ENCODE assay signal across 8 cellular contexts in genomic region chr3:12966847-12967750, GRCh38.
DNase-seq lines count a peak whose midpoint lies in the region; ATAC-seq and TF ChIP-seq lines count a peak whose summit lies in the region.

No MANE protein-coding gene starts in this region.

- peak; percentile 17 for ATAC-seq in CD4-positive, alpha-beta T cell (ENCODE audit: poor library complexity)
- peak; percentile 23 for ATAC-seq in GM21528 (IDR thresholded peaks at IDR 0.05; ENCODE audit: low FRiP score, unreplicated experiment)
- peak; percentile 45 for ATAC-seq in IMR-90 (ENCODE audit: low read depth)
- peak; percentile 28 for ATAC-seq in body of pancreas
- peak; percentile 15 for ATAC-seq in left lobe of liver

- H4K5ac ChIP-seq in IMR-90 (ENCODE audit: low read depth, low read length): peak overlapping the region; percentile 24; the same call in 1 of the 2 replicates

- H3K4me3 ChIP-seq in IMR-90 (ENCODE audit: insufficient read depth, low read depth, low read length) (peak overlapping the region; percentile 64), body of pancreas (peak overlapping the region; percentile 20 to 51), stomach (peak overlapping the region; percentile 60 to 92 (median 88))

- peak overlapping the region; percentile 8; the same call in 1 of the 2 replicates for H3K18ac ChIP-seq in IMR-90 (ENCODE audit: low read depth, low read length)

- H3K4me2 ChIP-seq in IMR-90 (ENCODE audit: low read depth, low read length): peak overlapping the region; percentile 92

- no peak for TF ChIP-seq EP300 in stomach (IDR thresholded peaks at IDR 0.05)

- intact Hi-C loops in CD4-positive, alpha-beta T cell (cut with DNase I, micrococcal nuclease): loop anchor here in 1 of 2 experiments (1.0 to 10.0 kb wide), 6 partner anchors 45 to 485 kb away; partner anchors contain the start of genes MKRN2, RAF1 and RPL32
- intact Hi-C loops in IMR-90 (cut with micrococcal nuclease) (loop anchor here (2.0 kb wide), 1 partner anchor 18 kb away; no protein-coding TSS in a partner anchor), body of pancreas (cut with DNase I) (no loop called here), stomach (cut with DNase I; ENCODE audit: low total_unique reads) (no loop called here)

- in situ Hi-C loops in IMR-90 (cut with MboI; ENCODE audit: low sequenced_read_pairs): no loop called here

- H3K27me3 Mint-ChIP-seq in CD4-positive, alpha-beta T cell: no peaks in the 10 kb centered on the region

- no peak overlapping the region for H2BK120ac ChIP-seq in IMR-90 (ENCODE audit: low read depth, low read length)

- peak overlapping the region; percentile 56 for H3K4ac ChIP-seq in IMR-90 (ENCODE audit: low read depth, low read length)

- H3K9me3 Mint-ChIP-seq in CD4-positive, alpha-beta T cell: no peaks in the 10 kb centered on the region

- H3K36me3 Mint-ChIP-seq in CD4-positive, alpha-beta T cell (ENCODE audit: low read depth): peaks cover 27% of the 10 kb centered on the region

- TF ChIP-seq RAD21 in IMR-90 (IDR thresholded peaks at IDR 0.05; ENCODE audit: low read length): no peak

- CTCF ChIA-PET in CD4-positive, alpha-beta T cell (lab: Charles Lee): interaction anchor here (1.2 to 2.0 kb wide), 2 partner anchors 17 to 28 kb away, joined by 3 to 12 read pairs; no protein-coding TSS in a partner anchor
- CTCF ChIA-PET in IMR-90 (lab: Yijun Ruan, JAX): interaction anchor here (0.9 kb wide), 1 partner anchor 125 kb away, joined by 3 read pairs; no protein-coding TSS in a partner anchor

- no peaks in the 10 kb centered on the region for H3K27me3 ChIP-seq in CD4-positive, alpha-beta T cell (ENCODE audit: control insufficient read depth, insufficient read depth, low read length)
- H3K27me3 ChIP-seq in IMR-90 (ENCODE audit: control insufficient read depth, insufficient read depth, low read length) (no peaks in the 10 kb centered on the region), body of pancreas (no peaks in the 10 kb centered on the region), stomach (no peaks in the 10 kb centered on the region)

- peak overlapping the region; percentile 6; the same call in 1 of the 2 replicates for H4K91ac ChIP-seq in IMR-90 (ENCODE audit: insufficient read depth, low read depth, low read length)

- H2BK5ac ChIP-seq in IMR-90 (ENCODE audit: low read depth, low read length, poor library complexity, severe bottlenecking): peak overlapping the region; percentile 22

- H3K4me3 Mint-ChIP-seq in CD4-positive, alpha-beta T cell: peak overlapping the region; percentile 73

- TF ChIP-seq POLR2A in IMR-90 (IDR thresholded peaks at IDR 0.05; ENCODE audit: low read depth, low read length) (peak; percentile 50), body of pancreas (IDR thresholded peaks at IDR 0.05) (peak in 2 of 3 donors; percentile 10 to 30), stomach (IDR thresholded peaks at IDR 0.05) (no peak)

- H2AK9ac ChIP-seq in IMR-90 (replicated peaks; ENCODE audit: low read depth, low read length, poor library complexity): peak overlapping the region; percentile 97

- DNase-seq in CD4-positive, alpha-beta T cell: peak in 2 of 10 experiments; percentile 16 to 25
- peak; percentile 22 for DNase-seq in IMR-90
- peak in 1 of 4 donors; percentile 45 for DNase-seq in body of pancreas
- peak; percentile 61 for DNase-seq in left lobe of liver (ENCODE audit: low spot score)
- DNase-seq in stomach: no peak
- DNase-seq in NCI-H1417 treated with DMSO at 0.1 percent for 48 hours (lab: John Stamatoyannopoulos, UW): no peak
- DNase-seq in effector CD4-positive, alpha-beta T cell: no peak

- peak overlapping the region; percentile 56 for H2AK5ac ChIP-seq in IMR-90 (ENCODE audit: low read depth, low read length)

- no peaks in the 10 kb centered on the region for H3K9me3 ChIP-seq in CD4-positive, alpha-beta T cell (ENCODE audit: control insufficient read depth, low read length)
- H3K9me3 ChIP-seq in IMR-90 (ENCODE audit: control insufficient read depth, insufficient read depth, low read length) (no peaks in the 10 kb centered on the region), body of pancreas (no peaks in the 10 kb centered on the region), stomach (no peaks in the 10 kb centered on the region)

- peak overlapping the region; percentile 70 for H3K14ac ChIP-seq in IMR-90 (replicated peaks; ENCODE audit: low read depth, low read length)

- WGBS in IMR-90 (ENCODE audit: extremely low coverage in 2 of 2, insufficient read length in 1 of 2), 2 experiments: 0% methylated on average over 35 of the region's 75 CpGs; no CpG with 5 or more reads in 1 of the 2 experiments
- WGBS in body of pancreas, 2 donors: 3 to 13% methylated on average over 23 to 49 of the region's 75 CpGs
- WGBS in stomach, 5 donors: 2 to 12% (median 5%) methylated on average over 22 to 75 of the region's 75 CpGs

- H3K36me3 ChIP-seq in IMR-90 (ENCODE audit: control insufficient read depth, insufficient read depth, low read length): no peaks in the 10 kb centered on the region; the same call in 1 of the 2 replicates
- H3K36me3 ChIP-seq in body of pancreas (replicated peaks in 1 of 2; ENCODE audit: insufficient read depth in 1 of 2, low read depth in 2 of 2): no peaks in the 10 kb centered on the region
- no peaks in the 10 kb centered on the region for H3K36me3 ChIP-seq in stomach

- peaks cover 13% of the 10 kb centered on the region for H3K9me1 ChIP-seq in IMR-90 (ENCODE audit: insufficient read depth, low read length)

- peaks cover 22% of the 10 kb centered on the region for H3K4me1 ChIP-seq in IMR-90 (ENCODE audit: control insufficient read depth, insufficient read depth, low read length)
- H3K4me1 ChIP-seq in body of pancreas: peaks cover 57% of the 10 kb centered on the region
- H3K4me1 ChIP-seq in stomach: peaks cover 41 to 75% (median 67%) of the 10 kb centered on the region in 4 donors

- no peak overlapping the region for H3K27ac ChIP-seq in CD4-positive, alpha-beta T cell (ENCODE audit: low read depth, low read length)
- H3K27ac ChIP-seq in IMR-90 (ENCODE audit: insufficient read depth, low read length) (peak overlapping the region; percentile 77), body of pancreas (peak overlapping the region; percentile 26 to 76 (median 68)), stomach (peak overlapping the region; percentile 71 to 89 (median 82))

- POLR2A ChIA-PET in CD4-positive, alpha-beta T cell (lab: Charles Lee): interaction anchor here (0.6 to 1.5 kb wide), 6 partner anchors 22 to 126 kb away, joined by 3 to 4 read pairs (median 3); partner anchors contain the start of gene RPL32
- POLR2A ChIA-PET in IMR-90 (lab: Charles Lee; ENCODE audit: unreplicated experiment): no interaction called here

- TF ChIP-seq CTCF in CD4-positive, alpha-beta T cell (IDR thresholded peaks at IDR 0.05): no peak
- TF ChIP-seq CTCF in IMR-90 (conservative IDR thresholded peaks at IDR 0.05; ENCODE audit: low read depth, low read length): no peak
- no peak for TF ChIP-seq CTCF in body of pancreas (IDR thresholded peaks at IDR 0.05)
- TF ChIP-seq CTCF in stomach (IDR thresholded peaks at IDR 0.05): no peak

- BruUV-seq in IMR-90 (replicated peaks; lab: Mats Ljungman, UMichigan): no TSS peak

- H2AFZ ChIP-seq in IMR-90 (replicated peaks; ENCODE audit: low read length, poor library complexity): peak overlapping the region; percentile 90

- peak overlapping the region; percentile 56 for H3K27ac Mint-ChIP-seq in CD4-positive, alpha-beta T cell

- no peak overlapping the region for H2BK15ac ChIP-seq in IMR-90 (ENCODE audit: low read depth, low read length)

- peak overlapping the region in 1 of 2 experiments; percentile 66; a peak in 1 of 4 replicates for H4K8ac ChIP-seq in IMR-90 (ENCODE audit: low read depth in 2 of 2, low read length in 2 of 2)

- H3K4me1 Mint-ChIP-seq in CD4-positive, alpha-beta T cell (ENCODE audit: low read depth): peaks cover 85% of the 10 kb centered on the region

- H3K56ac ChIP-seq in IMR-90 (ENCODE audit: extremely low read depth, insufficient read depth, low read length): no peak overlapping the region; the same call in 1 of the 2 replicates

- peaks cover 29 to 52% of the 10 kb centered on the region in 2 experiments for H3K79me1 ChIP-seq in IMR-90 (ENCODE audit: low read depth in 1 of 2, low read length in 2 of 2)

- peak overlapping the region; percentile 78 for H3K9ac ChIP-seq in IMR-90 (ENCODE audit: low read depth, low read length)

- dilution Hi-C loops in IMR-90 (cut with HindIII; ENCODE audit: low sequenced_read_pairs, unreplicated experiment): no loop called here

- no peak overlapping the region for H2BK20ac ChIP-seq in IMR-90 (ENCODE audit: low read depth, low read length)

- H4K20me1 ChIP-seq in IMR-90 (ENCODE audit: insufficient read depth, low read length): peaks cover 46% of the 10 kb centered on the region

- peak overlapping the region; percentile 99 for H3K23ac ChIP-seq in IMR-90 (ENCODE audit: low read depth, low read length)

TF ChIP-seq in IMR-90, 13 proteins besides CTCF, POLR2A, EP300 and RAD21:
- TF ChIP-seq NFE2L2 (IDR thresholded peaks at IDR 0.05; ENCODE audit: low read depth, low read length): no peak
- peak; percentile 77 for TF ChIP-seq MXI1 (IDR thresholded peaks at IDR 0.05; ENCODE audit: borderline replicate concordance, low read depth, low read length)
- 0 out of 2 replicates have a peak, but pooled peaks have one; percentile 5 for TF ChIP-seq USF2 (IDR thresholded peaks at IDR 0.05; ENCODE audit: low read depth, low read length)
- no peak for TF ChIP-seq CEBPB (IDR thresholded peaks at IDR 0.05; ENCODE audit: low read depth, low read length)
- no peak for TF ChIP-seq ELK1 (IDR thresholded peaks at IDR 0.05; ENCODE audit: borderline replicate concordance, low read depth, low read length)
- no peak for TF ChIP-seq FOS (IDR thresholded peaks at IDR 0.05; ENCODE audit: low read depth, low read length)
- no peak for TF ChIP-seq MAFK (IDR thresholded peaks at IDR 0.05; ENCODE audit: low read depth, low read length)
- no peak for TF ChIP-seq RFX5 (IDR thresholded peaks at IDR 0.05; ENCODE audit: low read depth, low read length)

Comparison
In these comparisons a context has a peak if more than half of its experiments do, and no peak if none do; other contexts are left out.
1. DNase-seq: peak in IMR-90 (single experiment) and left lobe of liver (single experiment); none in stomach (single experiment), NCI-H1417 treated with DMSO at 0.1 percent for 48 hours (single experiment) and effector CD4-positive, alpha-beta T cell (single experiment).
2. H3K4me3 ChIP-seq: peak in every context shown above with its lines; median percentile 88 in stomach; 64 in IMR-90; 36 in body of pancreas.
3. POLR2A ChIP-seq: peak in IMR-90 (single experiment) and body of pancreas (2 of 3); none in stomach (0 of 4).
4. Peak in every context shown above with its lines, with median percentiles within 50 percentile points of each other: ATAC-seq.